In the genomic region with DNA sequence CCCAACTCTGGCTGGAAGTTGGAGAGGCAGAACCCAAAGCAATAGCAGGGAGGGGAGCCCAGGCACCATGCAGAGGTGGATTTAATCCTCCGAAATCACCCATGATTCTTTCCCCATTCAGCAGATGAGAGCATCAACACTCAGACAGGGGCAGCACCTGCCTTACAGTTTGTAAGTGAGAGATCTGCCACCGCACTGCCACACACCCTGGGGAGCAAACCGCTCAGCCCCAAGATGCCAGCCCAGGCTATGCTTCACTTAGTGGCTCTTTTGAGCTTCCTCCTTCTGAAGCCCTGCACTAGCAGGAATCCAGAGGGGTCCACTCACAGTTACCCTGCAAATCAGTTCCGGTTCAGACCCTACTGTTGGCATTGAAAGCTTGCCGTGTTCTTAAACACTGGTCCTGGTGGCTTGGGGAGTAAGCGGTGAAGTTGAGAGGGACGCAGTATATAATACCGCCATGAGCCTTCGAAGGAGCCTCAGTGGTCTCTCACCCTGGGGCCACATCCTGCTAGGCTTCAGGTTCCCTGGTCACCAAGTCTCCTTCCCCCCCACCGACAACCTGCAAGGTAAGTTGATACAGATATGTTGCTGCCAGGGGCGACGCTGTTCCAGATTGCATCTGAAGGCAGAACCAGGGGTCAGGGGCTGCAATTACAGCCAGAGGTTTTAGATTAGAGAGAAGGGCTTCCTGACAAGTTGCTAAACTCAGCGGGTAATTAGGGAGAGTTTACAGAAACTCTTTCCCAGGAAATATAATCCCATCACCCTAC, we compare ENCODE assay signal across 13 cellular contexts.
DNase-seq lines count a peak whose midpoint lies in the region; ATAC-seq and TF ChIP-seq lines count a peak whose summit lies in the region.
"Had no signal": no experiment of that assay in that cellular context is flagged by ENCODE, and none has a peak within 500 bp of the region (broad histone marks: within the 10 kb centered on the region; RNA-seq: fewer than 3 reads in every experiment).

No MANE protein-coding gene starts in this region.

- H3K4me1 ChIP-seq in neutrophil (ENCODE audit: control insufficient read depth in 1 of 2, insufficient read depth in 1 of 2, low read depth in 1 of 2, low read length in 1 of 2): peaks cover 71 to 89% of the 10 kb centered on the region in 2 experiments
- H3K4me1 ChIP-seq in MM.1S (ENCODE audit: low read length): no peaks in the 10 kb centered on the region
- no peaks in the 10 kb centered on the region for H3K4me1 ChIP-seq in aorta (ENCODE audit: control insufficient read depth in 1 of 2, insufficient read depth in 2 of 2, low read length in 2 of 2)

- H3K4me2 ChIP-seq in MM.1S (ENCODE audit: low read depth, low read length): no peak overlapping the region
- H3K4me2 ChIP-seq: KMS-11 had no signal

- H3K79me2 ChIP-seq in MM.1S (ENCODE audit: low read length): no peaks in the 10 kb centered on the region

- H3K27ac Mint-ChIP-seq in stimulated activated naive CD8-positive, alpha-beta T cell treated with anti-CD3 and anti-CD28 coated beads, Interleukin-15, amount 100 ng/mL, for 72 hours: no peak overlapping the region
- H3K27ac Mint-ChIP-seq in immature natural killer cell: peak overlapping the region; percentile 9 to 62 (median 49)
- H3K27ac Mint-ChIP-seq: CD4-positive, alpha-beta memory T cell had no signal

- H3K27me3 ChIP-seq in neutrophil (no peaks in the 10 kb centered on the region), MM.1S (replicated peaks; ENCODE audit: insufficient read depth, low read length) (no peaks in the 10 kb centered on the region), aorta (ENCODE audit: control insufficient read depth in 1 of 2, insufficient read depth in 2 of 2, low read length in 1 of 2) (no peaks in the 10 kb centered on the region)

- no peaks in the 10 kb centered on the region for H3F3A ChIP-seq in MM.1S (ENCODE audit: insufficient read depth, low read length)

- TF ChIP-seq CTCF in neutrophil (IDR thresholded peaks at IDR 0.05) (no peak), MM.1S (IDR thresholded peaks at IDR 0.05; ENCODE audit: low read length) (no peak)

- DNase-seq in stimulated activated naive CD8-positive, alpha-beta T cell treated with anti-CD3 and anti-CD28 coated beads, Interleukin-15, Interleukin-2, amounts not matched to agents 100 U/mL and 50 U/mL, for 24 hours: no peak
- DNase-seq in stimulated activated naive CD8-positive, alpha-beta T cell treated with anti-CD3 and anti-CD28 coated beads, Interleukin-15, amount 100 ng/mL, for 72 hours: no peak
- DNase-seq in immature natural killer cell (peak; percentile 45 to 54 (median 45)), MM.1S (no peak), aorta (no peak), T-helper 9 cell (no peak)
- DNase-seq: CD4-positive, alpha-beta memory T cell; H7; NCI-H1092 treated with DMSO at 0.1 percent for 48 hours; NCI-H1694 treated with DMSO at 0.1 percent for 48 hours; NCI-H510A had no signal

- WGBS in aorta, 2 donors: 71 to 79% methylated on average over 13 of the region's 13 CpGs

- H3K9me2 ChIP-seq in MM.1S (replicated peaks; ENCODE audit: insufficient read depth, low read length): no peaks in the 10 kb centered on the region

- H3K27me3 Mint-ChIP-seq in stimulated activated naive CD8-positive, alpha-beta T cell treated with anti-CD3 and anti-CD28 coated beads, Interleukin-15, amount 100 ng/mL, for 72 hours: peaks cover 8% of the 10 kb centered on the region
- H3K27me3 Mint-ChIP-seq in immature natural killer cell (ENCODE audit: low read depth in 3 of 3): peaks cover 0 to 2% (median 2%) of the 10 kb centered on the region in 3 donors
- H3K27me3 Mint-ChIP-seq: CD4-positive, alpha-beta memory T cell had no signal

- H4K20me1 ChIP-seq in MM.1S (ENCODE audit: insufficient read depth, low read length): no peaks in the 10 kb centered on the region

- no peak overlapping the region for H2AFZ ChIP-seq in MM.1S (ENCODE audit: low read length)

- H3K27ac ChIP-seq in neutrophil (peak overlapping the region; percentile 87), MM.1S (ENCODE audit: low read length) (no peak overlapping the region), aorta (ENCODE audit: low read depth in 1 of 2, low read length in 2 of 2) (no peak overlapping the region)
- H3K27ac ChIP-seq: KMS-11 had no signal

- H3K4me3 ChIP-seq in neutrophil (ENCODE audit: low read depth in 1 of 2, low read length in 1 of 2): peak overlapping the region; percentile 55 to 62
- no peak overlapping the region for H3K4me3 ChIP-seq in MM.1S (ENCODE audit: low read length)
- H3K4me3 ChIP-seq in aorta (ENCODE audit: low read length in 2 of 2): no peak overlapping the region

- H3K9me3 Mint-ChIP-seq in stimulated activated naive CD8-positive, alpha-beta T cell treated with anti-CD3 and anti-CD28 coated beads, Interleukin-15, amount 100 ng/mL, for 72 hours: no peaks in the 10 kb centered on the region
- H3K9me3 Mint-ChIP-seq in immature natural killer cell: no peaks in the 10 kb centered on the region
- H3K9me3 Mint-ChIP-seq: CD4-positive, alpha-beta memory T cell had no signal

- no peaks in the 10 kb centered on the region for H3K4me1 Mint-ChIP-seq in stimulated activated naive CD8-positive, alpha-beta T cell treated with anti-CD3 and anti-CD28 coated beads, Interleukin-15, amount 100 ng/mL, for 72 hours
- H3K4me1 Mint-ChIP-seq in immature natural killer cell: peaks cover 42 to 57% of the 10 kb centered on the region in 2 donors
- H3K4me1 Mint-ChIP-seq: CD4-positive, alpha-beta memory T cell had no signal

- H3K36me3 ChIP-seq in neutrophil (no peaks in the 10 kb centered on the region), MM.1S (replicated peaks; ENCODE audit: insufficient read depth, low read length) (no peaks in the 10 kb centered on the region), aorta (ENCODE audit: control insufficient read depth in 1 of 2, insufficient read depth in 2 of 2, low read length in 1 of 2) (no peaks in the 10 kb centered on the region)

- no peaks in the 10 kb centered on the region for H3K9me3 ChIP-seq in neutrophil
- no peaks in the 10 kb centered on the region for H3K9me3 ChIP-seq in MM.1S (replicated peaks; ENCODE audit: insufficient read depth, low read length)
- no peaks in the 10 kb centered on the region for H3K9me3 ChIP-seq in aorta (ENCODE audit: control insufficient read depth, low read length)

- intact Hi-C loops in aorta (cut with DNase I): no loop called here

- no peak overlapping the region for H3K9ac ChIP-seq in MM.1S (ENCODE audit: low read length)
- H3K9ac ChIP-seq: KMS-11 had no signal

- no peaks in the 10 kb centered on the region for H3K36me3 Mint-ChIP-seq in immature natural killer cell
- H3K36me3 Mint-ChIP-seq: CD4-positive, alpha-beta memory T cell had no signal

- no peak overlapping the region for H3K4me3 Mint-ChIP-seq in stimulated activated naive CD8-positive, alpha-beta T cell treated with anti-CD3 and anti-CD28 coated beads, Interleukin-15, amount 100 ng/mL, for 72 hours
- peak overlapping the region; percentile 40 to 72 (median 61) for H3K4me3 Mint-ChIP-seq in immature natural killer cell
- H3K4me3 Mint-ChIP-seq: CD4-positive, alpha-beta memory T cell had no signal

- ATAC-seq in stimulated activated naive CD8-positive, alpha-beta T cell treated with anti-CD3 and anti-CD28 coated beads, Interleukin-15, Interleukin-2, amounts not matched to agents 100 U/mL and 50 U/mL, for 24 hours: peak; percentile 28
- ATAC-seq in stimulated activated naive CD8-positive, alpha-beta T cell treated with anti-CD3 and anti-CD28 coated beads, Interleukin-15, amount 100 ng/mL, for 72 hours: no peak
- no peak for ATAC-seq in aorta (ENCODE audit: low FRiP score)

Comparison
In these comparisons a context has a peak if more than half of its experiments do, and no peak if none do; other contexts are left out.
1. DNase-seq: peak in immature natural killer cell (3 of 3); none in stimulated activated naive CD8-positive, alpha-beta T cell treated with anti-CD3 and anti-CD28 coated beads, Interleukin-15, Interleukin-2, amounts not matched to agents 100 U/mL and 50 U/mL, for 24 hours (single experiment), stimulated activated naive CD8-positive, alpha-beta T cell treated with anti-CD3 and anti-CD28 coated beads, Interleukin-15, amount 100 ng/mL, for 72 hours (0 of 2), MM.1S (single experiment), aorta (0 of 2) and T-helper 9 cell (single experiment).
2. H3K27ac Mint-ChIP-seq: peak in immature natural killer cell (6 of 6); none in stimulated activated naive CD8-positive, alpha-beta T cell treated with anti-CD3 and anti-CD28 coated beads, Interleukin-15, amount 100 ng/mL, for 72 hours (0 of 2).
3. H3K4me3 Mint-ChIP-seq: peak in immature natural killer cell (5 of 5); none in stimulated activated naive CD8-positive, alpha-beta T cell treated with anti-CD3 and anti-CD28 coated beads, Interleukin-15, amount 100 ng/mL, for 72 hours (0 of 2).
4. H3K4me3 ChIP-seq: peak in neutrophil (2 of 2); none in MM.1S (single experiment) and aorta (0 of 2).